In the genomic region with DNA sequence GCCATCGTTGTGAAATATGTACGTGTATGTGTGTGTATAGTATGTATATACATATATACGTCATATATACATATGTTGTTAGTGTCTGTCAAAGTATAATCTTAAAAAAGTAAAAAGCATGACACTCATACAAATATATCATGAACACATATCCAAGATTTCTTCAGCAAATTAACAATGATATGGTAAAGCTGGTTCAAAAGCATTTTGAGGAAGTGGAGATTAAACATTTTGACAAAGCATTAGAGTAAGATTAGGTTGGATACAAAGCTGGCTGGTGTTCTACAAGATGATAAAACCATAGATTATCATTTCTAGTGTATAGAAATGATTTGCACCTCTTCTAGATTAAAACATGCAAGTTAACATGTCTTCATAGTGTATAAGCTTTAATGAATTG, we compare ENCODE assay signal across 8 cellular contexts. TPM values are rescaled to one million over a fixed set of nuclear protein-coding genes. Genes with fewer than 3 reads are reported as not detected.
DNase-seq lines count a peak whose midpoint lies in the region; ATAC-seq, FAIRE-seq and TF ChIP-seq lines count a peak whose summit lies in the region.

No MANE protein-coding gene starts in this region.

- H3K9ac ChIP-seq in adipocyte (ENCODE audit: low read length): peak overlapping the region; percentile 95
- peak overlapping the region; percentile 85 for H3K9ac ChIP-seq in HepG2 (ENCODE audit: insufficient read depth, low read depth, low read length)

- H3K27me3 Mint-ChIP-seq in activated T-cell treated with anti-CD3 and anti-CD28 coated beads, Interleukin-2, amount 50 U/mL, for 4 hours (ENCODE audit: low read depth): no peaks in the 10 kb centered on the region

- TF ChIP-seq POLR2A in HepG2 (IDR thresholded peaks at IDR 0.05; ENCODE audit: insufficient read depth in 1 of 2, low read depth in 2 of 2, low read length in 2 of 2): no peak

- POLR2A ChIA-PET in HepG2 (lab: Yijun Ruan, JAX): interaction anchor here (0.8 to 2.8 kb wide), 8 partner anchors 11 to 620 kb away, joined by 3 to 18 read pairs (median 4); partner anchors contain the start of genes DDX56, NPC1L1 and TBRG4

- H3K4me3 ChIP-seq in adipocyte (ENCODE audit: low read length): peak overlapping the region; percentile 97
- H3K4me3 ChIP-seq in HepG2 (replicated peaks in 1 of 3; ENCODE audit: insufficient read depth in 1 of 3, low read depth in 2 of 3, low read length in 3 of 3): peak overlapping the region; percentile 74 to 93 (median 90); a peak in 5 of 6 replicates
- H3K4me3 ChIP-seq in tibial artery: peak overlapping the region; percentile 88 to 89

- in situ Hi-C loops in HepG2 (cut with HindIII; ENCODE audit: extremely low pct_ligation_motif_present, low pct_unique_long_range_greater_than_20kb): no loop called here

- H4K20me1 ChIP-seq in HepG2 (ENCODE audit: insufficient read depth, low read length): no peaks in the 10 kb centered on the region

- intact Hi-C loops in HepG2 (cut with micrococcal nuclease; ENCODE audit: unreplicated experiment): loop anchor here (5.0 kb wide), 2 partner anchors 51 to 81 kb away; partner anchors contain the start of genes DDX56 and NPC1L1
- intact Hi-C loops in tibial artery (cut with DNase I; ENCODE audit: low total_unique reads): loop anchor here (10.0 kb wide), 1 partner anchor 74 kb away; no protein-coding TSS in a partner anchor

- no peaks in the 10 kb centered on the region for H3K9me3 ChIP-seq in adipocyte (ENCODE audit: control insufficient read depth, low read length)
- no peaks in the 10 kb centered on the region for H3K9me3 ChIP-seq in HepG2 (ENCODE audit: low read length)
- no peaks in the 10 kb centered on the region for H3K9me3 ChIP-seq in tibial artery

- peak overlapping the region; percentile 86 for H3K4me3 Mint-ChIP-seq in activated T-cell treated with anti-CD3 and anti-CD28 coated beads, Interleukin-2, amount 50 U/mL, for 4 hours

- H2AFZ ChIP-seq in HepG2 (ENCODE audit: low read length): peak overlapping the region; percentile 80

- DNase-seq in activated T-cell treated with anti-CD3 and anti-CD28 coated beads, Interleukin-2, amount 50 U/mL, for 4 hours: no peak
- DNase-seq in activated T-cell treated with anti-CD3 and anti-CD28 coated beads, Interleukin-2, amount 50 U/mL, for 48 hours: no peak
- no peak for DNase-seq in adipocyte (ENCODE audit: low read depth)
- DNase-seq in HepG2 (ENCODE audit: low spot score): no peak
- DNase-seq in tibial artery: no peak
- DNase-seq in NCI-H1417 (lab: John Stamatoyannopoulos, UW): no peak

- H3K4me1 Mint-ChIP-seq in activated T-cell treated with anti-CD3 and anti-CD28 coated beads, Interleukin-2, amount 50 U/mL, for 4 hours (ENCODE audit: low read depth): peaks cover 38% of the 10 kb centered on the region

- H3K36me3 ChIP-seq in adipocyte (ENCODE audit: control insufficient read depth, insufficient read depth, low read length, severe bottlenecking): no peaks in the 10 kb centered on the region
- no peaks in the 10 kb centered on the region for H3K36me3 ChIP-seq in HepG2 (replicated peaks in 1 of 2; ENCODE audit: control insufficient read depth in 1 of 2, insufficient read depth in 2 of 2, low read length in 2 of 2)
- H3K36me3 ChIP-seq in tibial artery: no peaks in the 10 kb centered on the region

- TF ChIP-seq CTCF in HepG2 (CRISPR knock-in tag; IDR thresholded peaks at IDR 0.05) (no peak), tibial artery (IDR thresholded peaks at IDR 0.05) (no peak)

- H3K9me3 Mint-ChIP-seq in activated T-cell treated with anti-CD3 and anti-CD28 coated beads, Interleukin-2, amount 50 U/mL, for 4 hours: no peaks in the 10 kb centered on the region

- peaks cover 32% of the 10 kb centered on the region for H3K79me2 ChIP-seq in HepG2 (ENCODE audit: insufficient read depth, low read length)

- H3K4me1 ChIP-seq in adipocyte (ENCODE audit: control insufficient read depth, insufficient read depth, low read length): peaks cover 31% of the 10 kb centered on the region
- H3K4me1 ChIP-seq in HepG2 (ENCODE audit: insufficient read depth, low read length): peaks cover 48% of the 10 kb centered on the region
- H3K4me1 ChIP-seq in tibial artery: peaks cover 0 to 35% (median 30%) of the 10 kb centered on the region in 4 donors

- FAIRE-seq in HepG2 (lab: Jason Lieb, UNC): no peak

- H3K36me3 Mint-ChIP-seq in activated T-cell treated with anti-CD3 and anti-CD28 coated beads, Interleukin-2, amount 50 U/mL, for 4 hours (ENCODE audit: insufficient read depth): peaks cover 10% of the 10 kb centered on the region

- CTCF ChIA-PET in HepG2 (lab: Yijun Ruan, JAX; ENCODE audit: low intra/inter-chr PET ratio, low total read pairs): no interaction called here

- 24% methylated on average over 3 of the region's 3 CpGs for WGBS in HepG2 (ENCODE audit: low lambda C conversion rate)

- TF ChIP-seq EP300 in HepG2 (IDR thresholded peaks at IDR 0.05; ENCODE audit: low read depth in 2 of 2, low read length in 2 of 2): no peak
- no peak for TF ChIP-seq EP300 in HepG2 (CRISPR knock-in tag; IDR thresholded peaks at IDR 0.05; ENCODE audit: borderline replicate concordance)

- TF ChIP-seq RAD21 in HepG2 (CRISPR knock-in tag; IDR thresholded peaks at IDR 0.05): no peak

- H3K27ac ChIP-seq in HepG2 (ENCODE audit: extremely low read length, insufficient read depth, low read length) (peak overlapping the region; percentile 96), tibial artery (peak overlapping the region; percentile 93 to 98)

- H3K27me3 ChIP-seq in adipocyte (replicated peaks; ENCODE audit: control insufficient read depth, insufficient read depth, low read length): no peaks in the 10 kb centered on the region
- H3K27me3 ChIP-seq in HepG2 (ENCODE audit: control insufficient read depth in 1 of 2, insufficient read depth in 2 of 2, low read length in 2 of 2): no peaks in the 10 kb centered on the region; a peak in 1 of 5 replicates
- no peaks in the 10 kb centered on the region for H3K27me3 ChIP-seq in tibial artery

- no peak for ATAC-seq in activated T-cell treated with anti-CD3 and anti-CD28 coated beads, Interleukin-2, amount 50 U/mL, for 4 hours
- ATAC-seq in HepG2: no peak
- ATAC-seq in GM19395 (IDR thresholded peaks at IDR 0.05; ENCODE audit: unreplicated experiment): no peak
- ATAC-seq in HG03469 (IDR thresholded peaks at IDR 0.05; ENCODE audit: unreplicated experiment): no peak

- BruUV-seq in HepG2 (replicated peaks; lab: Mats Ljungman, UMichigan): no TSS peak

- peak overlapping the region; percentile 82 for H3K4me2 ChIP-seq in HepG2 (ENCODE audit: low read depth, low read length)

TF ChIP-seq in HepG2, 621 proteins besides CTCF, POLR2A, EP300 and RAD21 (continues in another document):
- TF ChIP-seq SAFB2 (CRISPR knock-in tag; IDR thresholded peaks at IDR 0.05; ENCODE audit: borderline replicate concordance, low read depth): no peak

RNA-seq across cellular contexts. Expression of gene NUDCD3, which starts 0.8 kb away (rescaled TPM):
- total RNA-seq in activated T-cell treated with anti-CD3 and anti-CD28 coated beads, Interleukin-2, amount 50 U/mL, for 4 hours: 10 to 100 TPM; 68.4 to 80.3 (median 75.7) TPM
- total RNA-seq in HepG2 (2016; rRNA removed; fragmentation: Illumina TruSeq; extraction: Trizol): 49.9 and 54.6 TPM in 2 replicates
- 13.4 and 14.8 TPM in 2 replicates for total RNA-seq in HepG2 (2016; cell fraction: cytosol; rRNA removed; fragmentation: Illumina TruSeq; extraction: Trizol; ENCODE audit: low read depth)
- 43.2 and 52.2 TPM in 2 replicates for total RNA-seq in HepG2 (2016; cell fraction: insoluble cytoplasmic fraction; rRNA removed; fragmentation: Illumina TruSeq; extraction: Trizol)
- total RNA-seq in HepG2 (2016; cell fraction: membrane; rRNA removed; fragmentation: Illumina TruSeq; extraction: Trizol): 11.7 and 13.3 TPM in 2 replicates
- total RNA-seq in HepG2 (2016; cell fraction: nucleus; rRNA removed; fragmentation: Illumina TruSeq; extraction: Trizol): 42.0 and 47.5 TPM in 2 replicates
- polyA plus RNA-seq in HepG2 (2011; rRNA removed): 20.8 and 25.4 TPM in 2 replicates
- 21.8 and 27.6 TPM in 2 replicates for polyA plus RNA-seq in HepG2 (2011; cell fraction: cytosol; rRNA removed)
- 32.7 and 41.3 TPM in 2 replicates for polyA plus RNA-seq in HepG2 (2011; cell fraction: nucleus; rRNA removed)
- 27.9 and 29.4 TPM in 2 replicates for polyA plus RNA-seq in HepG2 (2012)
- polyA plus RNA-seq in HepG2 (2016; cell fraction: cytosol; fragmentation: Illumina TruSeq; extraction: Trizol; ENCODE audit: low read depth): 2.5 and 3.1 TPM in 2 replicates
- polyA plus RNA-seq in HepG2 (2016; cell fraction: insoluble cytoplasmic fraction; fragmentation: Illumina TruSeq; extraction: Trizol; ENCODE audit: low read depth): 30.1 and 34.3 TPM in 2 replicates
- 5.2 and 6.4 TPM in 2 replicates for polyA plus RNA-seq in HepG2 (2016; cell fraction: membrane; fragmentation: Illumina TruSeq; extraction: Trizol; ENCODE audit: low read depth)
- polyA plus RNA-seq in HepG2 (2016; cell fraction: nucleus; fragmentation: Illumina TruSeq; extraction: Trizol; ENCODE audit: insufficient read depth, low read depth): 35.7 and 42.8 TPM in 2 replicates
- 43.7 and 47.9 TPM in 2 replicates for polyA minus RNA-seq in HepG2 (2011; rRNA and poly(A)+ RNA removed; ENCODE audit: low replicate concordance)
- 19.5 and 27.3 TPM in 2 replicates for polyA minus RNA-seq in HepG2 (2011; cell fraction: cytosol; rRNA and poly(A)+ RNA removed)
- 36.7 and 44.8 TPM in 2 replicates for polyA minus RNA-seq in HepG2 (2011; cell fraction: nucleus; rRNA and poly(A)+ RNA removed)

RNA-seq across cellular contexts. Expression of gene NPC1L1, which starts 49.9 kb away (rescaled TPM):
- total RNA-seq in activated T-cell treated with anti-CD3 and anti-CD28 coated beads, Interleukin-2, amount 50 U/mL, for 4 hours: under 1 TPM in 1 of 3 donors, not detected in 2; 0.03 TPM
- total RNA-seq in HepG2 (2016; rRNA removed; fragmentation: Illumina TruSeq; extraction: Trizol): 3.8 and 4.8 TPM in 2 replicates
- 1.9 and 2.0 TPM in 2 replicates for total RNA-seq in HepG2 (2016; cell fraction: cytosol; rRNA removed; fragmentation: Illumina TruSeq; extraction: Trizol; ENCODE audit: low read depth)
- 2.9 and 4.5 TPM in 2 replicates for total RNA-seq in HepG2 (2016; cell fraction: insoluble cytoplasmic fraction; rRNA removed; fragmentation: Illumina TruSeq; extraction: Trizol)
- total RNA-seq in HepG2 (2016; cell fraction: membrane; rRNA removed; fragmentation: Illumina TruSeq; extraction: Trizol): 3.9 and 4.0 TPM in 2 replicates
- total RNA-seq in HepG2 (2016; cell fraction: nucleus; rRNA removed; fragmentation: Illumina TruSeq; extraction: Trizol): 10.5 and 11.9 TPM in 2 replicates
- polyA plus RNA-seq in HepG2 (2011; rRNA removed): 14.5 and 26.6 TPM in 2 replicates
- 10.4 and 11.4 TPM in 2 replicates for polyA plus RNA-seq in HepG2 (2011; cell fraction: cytosol; rRNA removed)
- polyA plus RNA-seq in HepG2 (2011; cell fraction: nucleus; rRNA removed): 72.5 and 82.9 TPM in 2 replicates
- polyA plus RNA-seq in HepG2 (2012): 14.5 and 17.3 TPM in 2 replicates
- polyA plus RNA-seq in HepG2 (2016; cell fraction: cytosol; fragmentation: Illumina TruSeq; extraction: Trizol; ENCODE audit: low read depth): 2.2 and 2.7 TPM in 2 replicates
- polyA plus RNA-seq in HepG2 (2016; cell fraction: insoluble cytoplasmic fraction; fragmentation: Illumina TruSeq; extraction: Trizol; ENCODE audit: low read depth): 4.9 and 6.8 TPM in 2 replicates
- 4.3 TPM in 2 replicates for polyA plus RNA-seq in HepG2 (2016; cell fraction: membrane; fragmentation: Illumina TruSeq; extraction: Trizol; ENCODE audit: low read depth)
- polyA plus RNA-seq in HepG2 (2016; cell fraction: nucleus; fragmentation: Illumina TruSeq; extraction: Trizol; ENCODE audit: insufficient read depth, low read depth): 43.1 and 46.9 TPM in 2 replicates
- 0.19 and 29.3 TPM in 2 replicates for polyA minus RNA-seq in HepG2 (2011; rRNA and poly(A)+ RNA removed; ENCODE audit: low replicate concordance)
- 9.6 and 11.7 TPM in 2 replicates for polyA minus RNA-seq in HepG2 (2011; cell fraction: cytosol; rRNA and poly(A)+ RNA removed)
- 16.9 and 24.6 TPM in 2 replicates for polyA minus RNA-seq in HepG2 (2011; cell fraction: nucleus; rRNA and poly(A)+ RNA removed)
